In the genomic region with DNA sequence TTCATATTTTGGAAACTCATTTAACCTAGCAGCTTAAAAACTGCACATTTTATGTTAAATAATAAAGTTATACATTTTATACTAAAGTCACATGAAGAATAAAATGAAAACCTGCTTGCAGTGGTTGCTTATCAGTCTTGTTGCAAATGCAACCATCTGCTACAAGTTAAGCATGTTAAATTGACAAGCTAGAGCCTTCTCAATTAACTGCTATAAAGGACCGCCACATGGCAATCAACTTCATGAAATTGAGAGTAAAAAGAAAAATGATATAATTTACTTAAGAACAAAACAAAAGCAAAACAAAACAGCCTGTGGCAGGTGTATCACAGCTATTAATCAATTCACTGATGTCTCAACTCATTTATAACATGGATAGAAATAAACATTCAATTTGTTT, we compare ENCODE assay signal across 25 cellular contexts.
"Had no signal": no experiment of that assay in that cellular context is flagged by ENCODE, and none has a peak within 500 bp of the region (broad histone marks: within the 10 kb centered on the region; RNA-seq: fewer than 3 reads in every experiment).

No MANE protein-coding gene starts in this region.

- DNase-seq: cortex of kidney; effector memory CD8-positive, alpha-beta T cell; esophagus squamous epithelium; foreskin melanocyte; hypothalamus; immature natural killer cell; islet precursor cell; kidney glomerular epithelial cell; left colon; left ventricle myocardium inferior; lower lobe of right lung; naive thymus-derived CD8-positive, alpha-beta T cell; occipital lobe; ovary; posterior cingulate gyrus; psoas muscle; right cardiac atrium; sigmoid colon; stimulated activated CD4-positive, alpha-beta T cell treated with anti-CD3 and anti-CD28 coated beads, Interleukin-2, amount 100 ng/mL, for 24 hours; stimulated activated CD4-positive, alpha-beta T cell treated with anti-CD3 and anti-CD28 coated beads, Interleukin-4, amount 100 ng/mL, for 24 hours; stimulated activated naive CD8-positive, alpha-beta T cell treated with anti-CD3 and anti-CD28 coated beads, Interleukin-15, Interleukin-2, amounts not matched to agents 100 U/mL and 50 U/mL, for 24 hours; substantia nigra; testis; tibial artery had no signal

- ATAC-seq: effector memory CD8-positive, alpha-beta T cell; left colon; lower lobe of right lung; naive thymus-derived CD8-positive, alpha-beta T cell; psoas muscle; right cardiac atrium; stimulated activated effector memory CD8-positive, alpha-beta T cell treated with anti-CD3 and anti-CD28 coated beads, Interleukin-12 subunit alpha, Interleukin-12 subunit beta, amount 100 ng/mL, for 72 hours; stimulated activated naive CD8-positive, alpha-beta T cell treated with anti-CD3 and anti-CD28 coated beads, Interleukin-15, Interleukin-2, amounts not matched to agents 100 U/mL and 50 U/mL, for 24 hours had no signal
